ENCODE assay signal across 10 cellular contexts in the genomic region with DNA sequence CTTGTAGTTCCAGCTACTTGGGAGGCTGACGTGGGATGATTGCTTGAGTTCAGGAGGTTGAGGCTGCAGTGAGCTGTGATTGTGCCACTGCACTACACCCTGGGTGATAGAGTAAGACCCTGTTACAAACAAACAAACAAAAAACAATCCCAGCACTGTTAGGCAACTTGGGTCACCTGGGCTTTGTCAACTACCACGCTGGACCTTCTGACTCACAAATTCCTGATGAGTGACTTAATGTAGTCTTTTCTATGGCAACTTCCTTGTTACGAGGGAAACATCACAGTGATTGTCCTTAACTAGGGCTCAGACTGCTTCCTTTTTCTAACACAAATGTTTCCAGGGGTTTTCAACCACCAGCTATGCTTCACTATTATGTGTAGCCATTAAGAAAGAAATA.
A peak's percentile ranks its signal among the peaks of the same experiment; 100 is the strongest.
DNase-seq lines count a peak whose midpoint lies in the region; ATAC-seq, FAIRE-seq and TF ChIP-seq lines count a peak whose summit lies in the region.
"Had no signal": no experiment of that assay in that cellular context is flagged by ENCODE, and none has a peak within 500 bp of the region (broad histone marks: within the 10 kb centered on the region; RNA-seq: fewer than 3 reads in every experiment).

No MANE protein-coding gene starts in this region.

- no TSS peak for BruUV-seq in IMR-90 (replicated peaks; lab: Mats Ljungman, UMichigan)

- H3K4me1 ChIP-seq in IMR-90 (ENCODE audit: control insufficient read depth, insufficient read depth, low read length) (no peaks in the 10 kb centered on the region), lower lobe of right lung (no peaks in the 10 kb centered on the region), HAP-1 (peaks cover 30% of the 10 kb centered on the region)

- H3K4ac ChIP-seq in IMR-90 (ENCODE audit: low read depth, low read length), result no peak overlapping the region

- no peaks in the 10 kb centered on the region for H3K79me1 ChIP-seq in IMR-90 (ENCODE audit: low read depth in 1 of 2, low read length in 2 of 2)

- CTCF ChIA-PET in IMR-90 (lab: Yijun Ruan, JAX), result no interaction called here

- H3K18ac ChIP-seq in IMR-90 (ENCODE audit: low read depth, low read length), result no peak overlapping the region

- H3K36me3 ChIP-seq in IMR-90 (ENCODE audit: control insufficient read depth, insufficient read depth, low read length) (no peaks in the 10 kb centered on the region), bronchial epithelial cell (ENCODE audit: control insufficient read depth, insufficient read depth, low read length) (no peaks in the 10 kb centered on the region), lower lobe of right lung (no peaks in the 10 kb centered on the region), HAP-1 (replicated peaks) (peaks cover 14% of the 10 kb centered on the region)
- H3K36me3 ChIP-seq: BLaER1 treated with 17β-estradiol and CSF1 and Interleukin-3, amounts not matched to agents 10 nM and 100 nM; neutrophil had no signal

- H3K9ac ChIP-seq in IMR-90 (ENCODE audit: low read depth, low read length), result no peak overlapping the region

- H3K9me1 ChIP-seq in IMR-90 (ENCODE audit: insufficient read depth, low read length), result no peaks in the 10 kb centered on the region

- TF ChIP-seq CTCF in IMR-90 (conservative IDR thresholded peaks at IDR 0.05; ENCODE audit: low read depth, low read length) (no peak), bronchial epithelial cell (IDR thresholded peaks at IDR 0.05; ENCODE audit: insufficient read depth, low read length, severe bottlenecking) (no peak), lower lobe of right lung (IDR thresholded peaks at IDR 0.05) (no peak)

- H4K91ac ChIP-seq in IMR-90 (ENCODE audit: insufficient read depth, low read depth, low read length), result no peak overlapping the region

- H3K27ac ChIP-seq in IMR-90 (ENCODE audit: insufficient read depth, low read length) (no peak overlapping the region), lower lobe of right lung (no peak overlapping the region)
- H3K27ac ChIP-seq: neutrophil had no signal

- H2BK20ac ChIP-seq in IMR-90 (ENCODE audit: low read depth, low read length), result no peak overlapping the region

- H3K4me2 ChIP-seq in IMR-90 (ENCODE audit: low read depth, low read length), result no peak overlapping the region

- no peaks in the 10 kb centered on the region for H4K20me1 ChIP-seq in IMR-90 (ENCODE audit: insufficient read depth, low read length)
- H4K20me1 ChIP-seq: BLaER1 treated with 17β-estradiol and CSF1 and Interleukin-3, amounts not matched to agents 10 nM and 100 nM had no signal

- H3K14ac ChIP-seq in IMR-90 (replicated peaks; ENCODE audit: low read depth, low read length), result no peak overlapping the region

- no peak overlapping the region for H2AK5ac ChIP-seq in IMR-90 (ENCODE audit: low read depth, low read length)

- intact Hi-C loops in IMR-90 (cut with micrococcal nuclease) (no loop called here), lower lobe of right lung (cut with DNase I) (no loop called here)

- H2BK5ac ChIP-seq in IMR-90 (ENCODE audit: low read depth, low read length, poor library complexity, severe bottlenecking), result no peak overlapping the region

- no peak overlapping the region for H3K56ac ChIP-seq in IMR-90 (ENCODE audit: extremely low read depth, insufficient read depth, low read length)

- no peak overlapping the region for H2BK15ac ChIP-seq in IMR-90 (ENCODE audit: low read depth, low read length)

- no CpG with 5 or more reads among the region's 3 CpGs for WGBS in IMR-90 (ENCODE audit: extremely low coverage in 2 of 2, insufficient read length in 1 of 2), 2 experiments

- dilution Hi-C loops in IMR-90 (cut with HindIII; ENCODE audit: low sequenced_read_pairs, unreplicated experiment), result no loop called here

- peak; percentile 84 for FAIRE-seq in bronchial epithelial cell (lab: Jason Lieb, UNC)

- in situ Hi-C loops in IMR-90 (cut with MboI; ENCODE audit: low sequenced_read_pairs), result no loop called here
- in situ Hi-C loops in HAP-1 (cut with MboI; ENCODE audit: low sequenced_read_pairs), result no loop called here

- no peak for TF ChIP-seq POLR2A in IMR-90 (IDR thresholded peaks at IDR 0.05; ENCODE audit: low read depth, low read length)

- no peak overlapping the region for H3K4me3 ChIP-seq in IMR-90 (ENCODE audit: insufficient read depth, low read depth, low read length)
- H3K4me3 ChIP-seq in bronchial epithelial cell (ENCODE audit: low read depth, low read length), result no peak overlapping the region
- H3K4me3 ChIP-seq in lower lobe of right lung, result no peak overlapping the region
- H3K4me3 ChIP-seq in HAP-1, result no peak overlapping the region
- H3K4me3 ChIP-seq: BLaER1 treated with 17β-estradiol and CSF1 and Interleukin-3, amounts not matched to agents 10 nM and 100 nM had no signal

- H3K9me3 ChIP-seq in IMR-90 (ENCODE audit: control insufficient read depth, insufficient read depth, low read length) (no peaks in the 10 kb centered on the region), lower lobe of right lung (no peaks in the 10 kb centered on the region), HAP-1 (no peaks in the 10 kb centered on the region)
- H3K9me3 ChIP-seq: neutrophil had no signal

- DNase-seq in AG08395 (ENCODE audit: low spot score) (peak; percentile 60), IMR-90 (peak; percentile 7), bronchial epithelial cell (ENCODE audit: low read depth) (peak; percentile 89), lower lobe of right lung (no peak), Ammon's horn (ENCODE audit: low spot score) (no peak), HAP-1 (ENCODE audit: low spot score in 2 of 2) (no peak), NCI-H1417 (lab: John Stamatoyannopoulos, UW) (no peak), NCI-H1092 treated with DMSO at 0.1 percent for 48 hours (lab: John Stamatoyannopoulos, UW) (no peak)

- H3K23ac ChIP-seq in IMR-90 (ENCODE audit: low read depth, low read length), result no peak overlapping the region

- H4K8ac ChIP-seq in IMR-90 (ENCODE audit: low read depth in 2 of 2, low read length in 2 of 2), result no peak overlapping the region

- ATAC-seq in IMR-90 (ENCODE audit: low read depth), result no peak
- peak; percentile 68 to 70 for ATAC-seq in lower lobe of right lung

- no peak overlapping the region for H2AK9ac ChIP-seq in IMR-90 (replicated peaks; ENCODE audit: low read depth, low read length, poor library complexity)

- no peaks in the 10 kb centered on the region; the same call in 1 of the 2 replicates for H3K27me3 ChIP-seq in IMR-90 (ENCODE audit: control insufficient read depth, insufficient read depth, low read length)
- no peaks in the 10 kb centered on the region for H3K27me3 ChIP-seq in bronchial epithelial cell (ENCODE audit: control insufficient read depth, insufficient read depth, low read length)
- no peaks in the 10 kb centered on the region for H3K27me3 ChIP-seq in lower lobe of right lung (ENCODE audit: low read depth)
- H3K27me3 ChIP-seq in HAP-1 (ENCODE audit: low read depth), result no peaks in the 10 kb centered on the region
- H3K27me3 ChIP-seq: neutrophil had no signal

- no peak overlapping the region for H2BK120ac ChIP-seq in IMR-90 (ENCODE audit: low read depth, low read length)

- no peak overlapping the region for H2AFZ ChIP-seq in IMR-90 (replicated peaks; ENCODE audit: low read length, poor library complexity)

- H4K5ac ChIP-seq in IMR-90 (ENCODE audit: low read depth, low read length), result no peak overlapping the region

- no peak for TF ChIP-seq RAD21 in IMR-90 (IDR thresholded peaks at IDR 0.05; ENCODE audit: low read length)

- POLR2A ChIA-PET in IMR-90 (lab: Charles Lee; ENCODE audit: unreplicated experiment), result no interaction called here

TF ChIP-seq in IMR-90, 13 proteins besides CTCF, POLR2A, EP300 and RAD21:
- TF ChIP-seq BHLHE40 (IDR thresholded peaks at IDR 0.05; ENCODE audit: low read depth, low read length) (no peak), SMC3 (IDR thresholded peaks at IDR 0.05; ENCODE audit: low read depth, low read length) (no peak), RFX5 (IDR thresholded peaks at IDR 0.05; ENCODE audit: low read depth, low read length) (no peak), CEBPB (IDR thresholded peaks at IDR 0.05; ENCODE audit: low read depth, low read length) (no peak), RCOR1 (IDR thresholded peaks at IDR 0.05; ENCODE audit: insufficient replicate concordance, low read length) (no peak)
- TF ChIP-seq, protein P1, sequence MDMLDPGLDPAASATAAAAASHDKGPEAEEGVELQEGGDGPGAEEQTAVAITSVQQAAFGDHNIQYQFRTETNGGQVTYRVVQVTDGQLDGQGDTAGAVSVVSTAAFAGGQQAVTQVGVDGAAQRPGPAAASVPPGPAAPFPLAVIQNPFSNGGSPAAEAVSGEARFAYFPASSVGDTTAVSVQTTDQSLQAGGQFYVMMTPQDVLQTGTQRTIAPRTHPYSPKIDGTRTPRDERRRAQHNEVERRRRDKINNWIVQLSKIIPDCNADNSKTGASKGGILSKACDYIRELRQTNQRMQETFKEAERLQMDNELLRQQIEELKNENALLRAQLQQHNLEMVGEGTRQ (IDR thresholded peaks at IDR 0.05; ENCODE audit: low read depth, low read length), result no peak

Comparison
In these comparisons a context has a peak if more than half of its experiments do, and no peak if none do; other contexts are left out.
1. DNase-seq: peak in AG08395 (single experiment), IMR-90 (single experiment) and bronchial epithelial cell (single experiment); none in lower lobe of right lung (single experiment), Ammon's horn (single experiment), HAP-1 (0 of 2), NCI-H1417 (0 of 3) and NCI-H1092 treated with DMSO at 0.1 percent for 48 hours (single experiment).